8 cellular contexts compared by ENCODE assay signal in genomic region chr3:151227438-151228290, GRCh38. TPM values are rescaled to one million over a fixed set of nuclear protein-coding genes. Genes with fewer than 3 reads are reported as not detected.
DNase-seq lines count a peak whose midpoint lies in the region; ATAC-seq and TF ChIP-seq lines count a peak whose summit lies in the region.

No MANE protein-coding gene starts in this region.

- ATAC-seq in GM18861 (IDR thresholded peaks at IDR 0.05; ENCODE audit: unreplicated experiment) (peak; percentile 82), HG03066 (IDR thresholded peaks at IDR 0.05; ENCODE audit: low read depth, unreplicated experiment) (peak; percentile 82)

- peak; percentile 84 for DNase-seq in AG20443 (ENCODE audit: low spot score)
- DNase-seq in NCI-H460 (ENCODE audit: extremely low read depth, low read depth), result peak; percentile 58
- DNase-seq in activated CD4-positive, alpha-beta T cell treated with anti-CD3 and anti-CD28 coated beads, Interleukin-2, amount 50 U/mL, for 48 hours, result peak; percentile 80 to 86
- DNase-seq in dorsolateral prefrontal cortex, result peak; percentile 58 to 86 (median 74)
- DNase-seq in medulla oblongata (ENCODE audit: extremely low spot score), result peak; percentile 95
- peak; percentile 68 for DNase-seq in stimulated activated CD8-positive, alpha-beta memory T cell treated with anti-CD3 and anti-CD28 coated beads, Interleukin-12 subunit alpha, Interleukin-12 subunit beta, amount 100 ng/mL, for 1 hour (ENCODE audit: low read depth)

- peak; percentile 83 to 98 (median 93) for TF ChIP-seq CTCF in dorsolateral prefrontal cortex (IDR thresholded peaks at IDR 0.05 in 54 of 56, conservative IDR thresholded peaks at IDR 0.05 in 2 of 56; ENCODE audit: low read depth in 1 of 56, partially characterized antibody in 56 of 56)

- intact Hi-C loops in dorsolateral prefrontal cortex (cut with DNase I), result loop anchor here (2.0 to 5.0 kb wide), 4 partner anchors 55 to 610 kb away; no protein-coding TSS in a partner anchor

- peak overlapping the region in 4 of 59 donors; percentile 6 to 26 (median 10) for H3K4me3 ChIP-seq in dorsolateral prefrontal cortex

- no peaks in the 10 kb centered on the region for H3K27me3 ChIP-seq in dorsolateral prefrontal cortex

- peak overlapping the region in 44 of 59 donors; percentile 11 to 76 (median 50) for H3K27ac ChIP-seq in dorsolateral prefrontal cortex

RNA-seq across cellular contexts. Expression of gene GPR171, which starts 24.6 kb away (rescaled TPM):
- not detected in 2 replicates for total RNA-seq in NCI-H460 (2014; rRNA removed; shearing (Covaris generic))
- not detected in 2 replicates for polyA plus RNA-seq in NCI-H460 (2014; cell fraction: nucleus; rRNA removed)
- 1 to 10 TPM in 1 of 120 experiments, under 1 TPM in 11, not detected in 108; 0.30 to 1.6 (median 0.52) TPM for total RNA-seq in dorsolateral prefrontal cortex

RNA-seq across cellular contexts. Expression of gene P2RY14, which starts 50.7 kb away (rescaled TPM):
- not detected in 2 replicates for total RNA-seq in NCI-H460 (2014; rRNA removed; shearing (Covaris generic))
- polyA plus RNA-seq in NCI-H460 (2014; cell fraction: nucleus; rRNA removed), result not detected in 2 replicates
- total RNA-seq in dorsolateral prefrontal cortex, result 1 to 10 TPM in 117 of 120 experiments, under 1 TPM in 3; 0.67 to 9.1 (median 2.3) TPM
